Comparison of ENCODE assay signal across 8 cellular contexts in genomic region chr19:12647490-12648071, GRCh38. TPM values are rescaled to one million over a fixed set of nuclear protein-coding genes. Genes with fewer than 3 reads are reported as not detected.
A peak's percentile ranks its signal among the peaks of the same experiment; 100 is the strongest.
DNase-seq lines count a peak whose midpoint lies in the region; ATAC-seq and TF ChIP-seq lines count a peak whose summit lies in the region.

No MANE protein-coding gene starts in this region.

- H3K9ac ChIP-seq in rectal smooth muscle tissue (ENCODE audit: low read length) = no peak overlapping the region

- no peaks in the 10 kb centered on the region for H3K9me2 ChIP-seq in GM23338 (ENCODE audit: insufficient read depth)

- no peaks in the 10 kb centered on the region for H3K79me2 ChIP-seq in GM23338 (replicated peaks; ENCODE audit: insufficient read depth)

- peaks cover 21% of the 10 kb centered on the region for H3K36me3 Mint-ChIP-seq in GM23338 (ENCODE audit: low read depth)

- DNase-seq in GM23338 (ENCODE audit: low spot score) (peak; percentile 88), RWPE2 (ENCODE audit: low spot score) (no peak), foreskin fibroblast (peak; percentile 35 to 74), DMS79 treated with DMSO at 0.1 percent for 48 hours (lab: John Stamatoyannopoulos, UW) (no peak), DMS114 treated with DMSO at 0.1 percent for 48 hours (lab: John Stamatoyannopoulos, UW; ENCODE audit: unreplicated experiment) (no peak), MG63 (no peak)

- ATAC-seq in GM23338 = peak; percentile 87
- peak; percentile 79 for ATAC-seq in RWPE2 (ENCODE audit: low read depth)
- no peak for ATAC-seq in GM21528 (IDR thresholded peaks at IDR 0.05; ENCODE audit: low FRiP score, unreplicated experiment)

- no peak overlapping the region; the same call in 2 of the 3 replicates for H3K4me3 Mint-ChIP-seq in GM23338

- H3K27me3 Mint-ChIP-seq in GM23338 (ENCODE audit: insufficient read depth, low read depth, poor library complexity) = peaks cover 17% of the 10 kb centered on the region

- H3K4me1 ChIP-seq in GM23338 (ENCODE audit: insufficient read depth) (no peaks in the 10 kb centered on the region), RWPE2 (ENCODE audit: insufficient read depth, poor library complexity, severe bottlenecking) (no peaks in the 10 kb centered on the region), rectal smooth muscle tissue (ENCODE audit: control insufficient read depth, insufficient read depth, low read length) (peaks cover 6% of the 10 kb centered on the region)

- no peak overlapping the region for H3K27ac Mint-ChIP-seq in GM23338

- H3K27me3 ChIP-seq in GM23338 (ENCODE audit: insufficient read depth) (no peaks in the 10 kb centered on the region), RWPE2 (ENCODE audit: insufficient read depth, poor library complexity, severe bottlenecking) (no peaks in the 10 kb centered on the region), rectal smooth muscle tissue (ENCODE audit: control insufficient read depth, insufficient read depth, low read length) (no peaks in the 10 kb centered on the region), MG63 (no peaks in the 10 kb centered on the region)

- peaks cover 2% of the 10 kb centered on the region; the same call in 2 of the 3 replicates for H3K4me1 Mint-ChIP-seq in GM23338

- H4K20me1 ChIP-seq in GM23338 (replicated peaks; ENCODE audit: insufficient read depth) = no peaks in the 10 kb centered on the region

- H3K9me3 ChIP-seq in RWPE2 (ENCODE audit: severe bottlenecking) (no peaks in the 10 kb centered on the region), MG63 (no peaks in the 10 kb centered on the region)

- H2AFZ ChIP-seq in GM23338 = no peak overlapping the region

- H3K36me3 ChIP-seq in GM23338 (ENCODE audit: insufficient read depth) (no peaks in the 10 kb centered on the region), RWPE2 (ENCODE audit: low read depth) (no peaks in the 10 kb centered on the region), rectal smooth muscle tissue (ENCODE audit: control insufficient read depth, insufficient read depth, low read length) (no peaks in the 10 kb centered on the region), MG63 (peaks cover 3% of the 10 kb centered on the region)

- peak overlapping the region; percentile 53 for H3K4me3 ChIP-seq in GM23338
- H3K4me3 ChIP-seq in RWPE2 (ENCODE audit: severe bottlenecking) = peak overlapping the region; percentile 35
- no peak overlapping the region for H3K4me3 ChIP-seq in foreskin fibroblast (ENCODE audit: low read depth in 1 of 2, low read length in 2 of 2)
- peak overlapping the region; percentile 54 for H3K4me3 ChIP-seq in rectal smooth muscle tissue (ENCODE audit: low read length)
- no peak overlapping the region for H3K4me3 ChIP-seq in MG63

- H3K4me2 ChIP-seq in GM23338 = peak overlapping the region; percentile 77

- TF ChIP-seq CTCF in GM23338 (conservative IDR thresholded peaks at IDR 0.05; ENCODE audit: low read depth in 2 of 2) (0 out of 4 replicates have a peak, but pooled peaks of 1 of the 2 experiments have one; percentile 4), RWPE2 (IDR thresholded peaks at IDR 0.05; ENCODE audit: poor library complexity, severe bottlenecking) (no peak), foreskin fibroblast (IDR thresholded peaks at IDR 0.05; ENCODE audit: low read depth, low read length) (no peak)

- 0 out of 2 replicates have a peak, but pooled peaks cover 7% of the 10 kb centered on the region for H3F3A ChIP-seq in GM23338 (replicated peaks; ENCODE audit: low read depth)

- peaks cover 8% of the 10 kb centered on the region for H3K9me3 Mint-ChIP-seq in GM23338

- H3K27ac ChIP-seq in GM23338 (ENCODE audit: low read depth) = no peak overlapping the region
- no peak overlapping the region for H3K27ac ChIP-seq in RWPE2 (ENCODE audit: poor library complexity, severe bottlenecking)
- no peak overlapping the region for H3K27ac ChIP-seq in rectal smooth muscle tissue (ENCODE audit: low read depth, low read length)

TF ChIP-seq in GM23338, 12 proteins besides CTCF, POLR2A, EP300 and RAD21:
- TF ChIP-seq JUNB (IDR thresholded peaks at IDR 0.05; ENCODE audit: unreplicated experiment) (no peak), ZNF114 (CRISPR knock-in tag; IDR thresholded peaks at IDR 0.05) (no peak), NANOG (IDR thresholded peaks at IDR 0.05; ENCODE audit: borderline replicate concordance) (no peak), POLR2AphosphoS5 (IDR thresholded peaks at IDR 0.05; ENCODE audit: low read depth) (peak; percentile 37; the same call in 1 of the 2 replicates)

RNA-seq across cellular contexts. Expression of gene MAN2B1, which starts 19.0 kb away (rescaled TPM):
- 60.8 and 73.8 TPM in 2 replicates for total RNA-seq in GM23338 (2014; rRNA removed; shearing (Covaris generic))
- 33.2 and 39.2 TPM in 2 replicates for polyA plus RNA-seq in GM23338 (2016; fragmentation: Nextera tagmentation; extraction: Ambion mirVana)
- 37.5 and 91.0 TPM in 2 replicates for total RNA-seq in MG63 (2014; rRNA removed; shearing (Covaris generic); ENCODE audit: low replicate concordance)

RNA-seq across cellular contexts. Expression of gene WDR83, which starts 19.0 kb away (rescaled TPM):
- 12.5 and 31.6 TPM in 2 replicates for total RNA-seq in GM23338 (2014; rRNA removed; shearing (Covaris generic))
- 18.5 and 18.6 TPM in 2 replicates for polyA plus RNA-seq in GM23338 (2016; fragmentation: Nextera tagmentation; extraction: Ambion mirVana)
- 9.9 and 18.8 TPM in 2 replicates for total RNA-seq in MG63 (2014; rRNA removed; shearing (Covaris generic); ENCODE audit: low replicate concordance)

RNA-seq across cellular contexts. Expression of gene DHPS, which starts 34.1 kb away (rescaled TPM):
- total RNA-seq in GM23338 (2014; rRNA removed; shearing (Covaris generic)) = 126 and 141 TPM in 2 replicates
- 85.4 and 107 TPM in 2 replicates for polyA plus RNA-seq in GM23338 (2016; fragmentation: Nextera tagmentation; extraction: Ambion mirVana)
- total RNA-seq in MG63 (2014; rRNA removed; shearing (Covaris generic); ENCODE audit: low replicate concordance) = 127 and 140 TPM in 2 replicates

RNA-seq across cellular contexts. Expression of gene ZNF791, which starts 36.9 kb away (rescaled TPM):
- total RNA-seq in GM23338 (2014; rRNA removed; shearing (Covaris generic)) = 15.3 TPM in 2 replicates
- 9.8 and 12.2 TPM in 2 replicates for polyA plus RNA-seq in GM23338 (2016; fragmentation: Nextera tagmentation; extraction: Ambion mirVana)
- total RNA-seq in MG63 (2014; rRNA removed; shearing (Covaris generic); ENCODE audit: low replicate concordance) = 11.7 and 13.6 TPM in 2 replicates

RNA-seq across cellular contexts. Expression of gene ZNF490, which starts 37.0 kb away (rescaled TPM):
- 7.3 and 8.5 TPM in 2 replicates for total RNA-seq in GM23338 (2014; rRNA removed; shearing (Covaris generic))
- 1.3 and 1.4 TPM in 2 replicates for polyA plus RNA-seq in GM23338 (2016; fragmentation: Nextera tagmentation; extraction: Ambion mirVana)
- total RNA-seq in MG63 (2014; rRNA removed; shearing (Covaris generic); ENCODE audit: low replicate concordance) = 4.3 and 5.4 TPM in 2 replicates

Comparison
In these comparisons a context has a peak if more than half of its experiments do, and no peak if none do; other contexts are left out.
1. DNase-seq: peak in GM23338 (single experiment) and foreskin fibroblast (2 of 2); none in RWPE2 (single experiment), DMS79 treated with DMSO at 0.1 percent for 48 hours (single experiment), DMS114 treated with DMSO at 0.1 percent for 48 hours (single experiment) and MG63 (single experiment).
2. H3K4me3 ChIP-seq: peak in GM23338 (single experiment), RWPE2 (single experiment) and rectal smooth muscle tissue (single experiment); none in foreskin fibroblast (0 of 2) and MG63 (single experiment).